Comparison of ENCODE assay signal across 38 cellular contexts in genomic region chr12:132571051-132571450, GRCh38. TPM values are rescaled to one million over a fixed set of nuclear protein-coding genes. Genes with fewer than 3 reads are reported as not detected.
"Had no signal": no experiment of that assay in that cellular context is flagged by ENCODE, and none has a peak within 500 bp of the region (broad histone marks: within the 10 kb centered on the region; RNA-seq: fewer than 3 reads in every experiment).

No MANE protein-coding gene starts in this region.

- H3K4me3 ChIP-seq: adrenal gland, ascending aorta, body of pancreas, breast epithelium, cardiac muscle cell had no signal

- DNase-seq: activated effector memory CD4-positive, alpha-beta T cell treated with anti-CD3 and anti-CD28 coated beads, Interleukin-2, amount 50 U/mL, for 16 hours; activated effector memory CD4-positive, alpha-beta T cell treated with Interleukin-2 at 50 U/mL for 16 hours; activated gamma-delta T cell; activated gamma-delta T cell treated with Interleukin-2 at 50 U/mL for 16 hours; activated naive CD4-positive, alpha-beta T cell; activated naive CD4-positive, alpha-beta T cell treated with anti-CD3 and anti-CD28 coated beads for 36 hours; activated naive CD4-positive, alpha-beta T cell treated with anti-CD3 and anti-CD28 coated beads, Interleukin-2, amount 10 ng/mL, durations not matched to agents 7 days and 5 days; activated naive CD4-positive, alpha-beta T cell treated with anti-CD3 and anti-CD28 coated beads, Interleukin-2, amount 50 U/mL, for 16 hours; activated naive CD4-positive, alpha-beta T cell treated with Interleukin-2 at 50 U/mL for 16 hours; activated naive CD8-positive, alpha-beta T cell treated with anti-CD3 and anti-CD28 coated beads for 36 hours; activated naive CD8-positive, alpha-beta T cell treated with anti-CD3 and anti-CD28 coated beads, Interleukin-2, amount 10 ng/mL, durations not matched to agents 7 days and 5 days; activated naive CD8-positive, alpha-beta T cell treated with anti-CD3 and anti-CD28 coated beads, Interleukin-2, amount 50 U/mL, for 24 hours; activated T-cell treated with anti-CD3 and anti-CD28 coated beads, Interleukin-2, amount 50 U/mL, for 1 hour; activated T-cell treated with anti-CD3 and anti-CD28 coated beads, Interleukin-2, amount 50 U/mL, for 24 hours; activated T-cell treated with anti-CD3 and anti-CD28 coated beads, Interleukin-2, amount 50 U/mL, for 4 hours; activated T-cell treated with anti-CD3 and anti-CD28 coated beads, Interleukin-2, amount 50 U/mL, for 48 hours; activated T-cell treated with anti-CD3 and anti-CD28 coated beads, Interleukin-2, amount 50 U/mL, for 72 hours; adrenal gland; amniotic stem cell; amygdala; aorta; body of pancreas; caudate nucleus; central memory CD4-positive, alpha-beta T cell; cerebellar nuclear complex had no signal

- ATAC-seq: activated naive CD4-positive, alpha-beta T cell treated with anti-CD3 and anti-CD28 coated beads, Interleukin-2, amount 50 U/mL, for 72 hours; activated naive CD8-positive, alpha-beta T cell treated with anti-CD3 and anti-CD28 coated beads, Interleukin-2, amount 50 U/mL, for 24 hours; activated T-cell treated with anti-CD3 and anti-CD28 coated beads, Interleukin-2, amount 50 U/mL, for 4 hours; activated T-cell treated with anti-CD3 and anti-CD28 coated beads, Interleukin-2, amount 50 U/mL, for 72 hours; activated T-helper 17 cell treated with anti-CD3 and anti-CD28 coated beads, Interleukin-2, amount 50 U/mL, for 72 hours; body of pancreas had no signal

- FAIRE-seq: astrocyte, bronchial epithelial cell, colon had no signal

- H3K9me3 ChIP-seq: adrenal gland, ascending aorta, body of pancreas, breast epithelium had no signal

- H3K27me3 ChIP-seq: adrenal gland, ascending aorta, body of pancreas, breast epithelium, cardiac muscle cell had no signal

- H3K4me1 ChIP-seq: adrenal gland, ascending aorta, body of pancreas, breast epithelium had no signal

- H3K27ac ChIP-seq: adrenal gland, ascending aorta, body of pancreas, breast epithelium, cardiac muscle cell had no signal

RNA-seq across cellular contexts. Expression of gene LRCOL1, which starts 39.3 kb away (rescaled TPM):
- total RNA-seq: activated naive CD4-positive, alpha-beta T cell treated with anti-CD3 and anti-CD28 coated beads for 36 hours; activated naive CD4-positive, alpha-beta T cell treated with anti-CD3 and anti-CD28 coated beads, Interleukin-2, amount 50 U/mL, for 72 hours; activated naive CD8-positive, alpha-beta T cell treated with anti-CD3 and anti-CD28 coated beads for 36 hours; activated naive CD8-positive, alpha-beta T cell treated with anti-CD3 and anti-CD28 coated beads, Interleukin-2, amount 10 ng/mL, durations not matched to agents 7 days and 5 days; activated T-cell treated with anti-CD3 and anti-CD28 coated beads, Interleukin-2, amount 50 U/mL, for 4 hours; activated T-cell treated with anti-CD3 and anti-CD28 coated beads, Interleukin-2, amount 50 U/mL, for 72 hours; activated T-helper 1 cell treated with anti-CD3 and anti-CD28 coated beads, Interleukin-12 subunit alpha, Interleukin-12 subunit beta, Interleukin-2, Interleukin-4 antibody, amounts not matched to agents 30 ng/mL and 10 ng/mL and 1 ng/mL, durations not matched to agents 14 hours and 24 hours and 36 hours; activated T-helper 17 cell treated with anti-CD3 and anti-CD28 coated beads, Interleukin-2, amount 50 U/mL, for 72 hours; activated T-helper 2 cell treated with anti-CD3 and anti-CD28 coated beads, Interferon-gamma antibody, Interleukin-2, Interleukin-4, amounts not matched to agents 10 μg/mL and 5 μg/mL and 100 μg/mL, durations not matched to agents 14 hours and 24 hours and 36 hours; ascending aorta; astrocyte; body of pancreas; bronchial epithelial cell; cardiac muscle cell; cardiac septum; cerebellum; chondrocyte had no signal
- polyA plus RNA-seq: cardiac muscle cell had no signal

RNA-seq across cellular contexts. Expression of gene P2RX2, which starts 47.5 kb away (rescaled TPM):
- total RNA-seq: activated naive CD4-positive, alpha-beta T cell treated with anti-CD3 and anti-CD28 coated beads for 36 hours; activated naive CD4-positive, alpha-beta T cell treated with anti-CD3 and anti-CD28 coated beads, Interleukin-2, amount 50 U/mL, for 72 hours; activated naive CD8-positive, alpha-beta T cell treated with anti-CD3 and anti-CD28 coated beads for 36 hours; activated naive CD8-positive, alpha-beta T cell treated with anti-CD3 and anti-CD28 coated beads, Interleukin-2, amount 10 ng/mL, durations not matched to agents 7 days and 5 days; activated T-cell treated with anti-CD3 and anti-CD28 coated beads, Interleukin-2, amount 50 U/mL, for 4 hours; activated T-cell treated with anti-CD3 and anti-CD28 coated beads, Interleukin-2, amount 50 U/mL, for 72 hours; activated T-helper 1 cell treated with anti-CD3 and anti-CD28 coated beads, Interleukin-12 subunit alpha, Interleukin-12 subunit beta, Interleukin-2, Interleukin-4 antibody, amounts not matched to agents 30 ng/mL and 10 ng/mL and 1 ng/mL, durations not matched to agents 14 hours and 24 hours and 36 hours; activated T-helper 17 cell treated with anti-CD3 and anti-CD28 coated beads, Interleukin-2, amount 50 U/mL, for 72 hours; activated T-helper 2 cell treated with anti-CD3 and anti-CD28 coated beads, Interferon-gamma antibody, Interleukin-2, Interleukin-4, amounts not matched to agents 10 μg/mL and 5 μg/mL and 100 μg/mL, durations not matched to agents 14 hours and 24 hours and 36 hours; ascending aorta; astrocyte; bronchial epithelial cell; cardiac muscle cell; cardiac septum; cerebellum; chondrocyte had no signal
- polyA plus RNA-seq: aorta, cardiac muscle cell had no signal
